ENCODE assay signal across 8 cellular contexts in genomic region chr1:225428066-225428878, GRCh38. TPM values are rescaled to one million over a fixed set of nuclear protein-coding genes. Genes with fewer than 3 reads are reported as not detected.
DNase-seq lines count a peak whose midpoint lies in the region; ATAC-seq, FAIRE-seq and TF ChIP-seq lines count a peak whose summit lies in the region.

No MANE protein-coding gene starts in this region.

- under 1% methylated on average over 69 of the region's 81 CpGs for WGBS in prostate gland

- peaks cover 5% of the 10 kb centered on the region for H3K4me1 ChIP-seq in prostate gland (replicated peaks)

- H3K27ac ChIP-seq in prostate gland = peak overlapping the region; percentile 89 to 92

- intact Hi-C loops in left cardiac atrium (cut with DNase I) (no loop called here), prostate gland (cut with DNase I) (loop anchor here (10.0 kb wide), 1 partner anchor 637 kb away; the partner anchor contains the start of gene H3-3A)

- no peak for TF ChIP-seq CTCF in prostate gland (IDR thresholded peaks at IDR 0.05)

- peak; percentile 92 for ATAC-seq in HG02759 (IDR thresholded peaks at IDR 0.05; ENCODE audit: unreplicated experiment)
- ATAC-seq in T-cell (replicated peaks in 1 of 4) = peak; percentile 90 to 95 (median 92)
- peak; percentile 95 to 97 for ATAC-seq in left cardiac atrium

- H3K4me1 Mint-ChIP-seq in T-cell = peaks cover 38 to 44% (median 43%) of the 10 kb centered on the region in 3 donors

- H3K27me3 ChIP-seq in prostate gland (replicated peaks; ENCODE audit: insufficient read depth) = no peaks in the 10 kb centered on the region

- H3K4me3 Mint-ChIP-seq in T-cell = peak overlapping the region; percentile 87 to 92 (median 90)

- DNase-seq in GM12892 (ENCODE audit: insufficient read length) = peak; percentile 89
- DNase-seq in NCI-H128 (lab: John Stamatoyannopoulos, UW; ENCODE audit: unreplicated experiment) = peak; percentile 95
- DNase-seq in T-cell = peak; percentile 84 to 93 (median 88)
- DNase-seq in amniotic epithelial cell (ENCODE audit: low read depth) = peak; percentile 83
- peak; percentile 91 for DNase-seq in left cardiac atrium
- DNase-seq in prostate gland (ENCODE audit: low spot score) = peak; percentile 93
- DNase-seq in ureter (ENCODE audit: low spot score) = peak; percentile 95

- CTCF ChIA-PET in T-cell (lab: Charles Lee) = interaction anchor here (0.5 to 5.3 kb wide), 11 partner anchors 13 to 980 kb away, joined by 3 to 43 read pairs (median 4); partner anchors contain the start of gene PARP1 (in 1 of the 2)

- no peaks in the 10 kb centered on the region for H3K9me3 ChIP-seq in prostate gland

- H3K4me3 ChIP-seq in prostate gland = peak overlapping the region; percentile 80 to 91

- peak; percentile 64; the same call in 1 of the 2 replicates for TF ChIP-seq POLR2A in GM12892 (IDR thresholded peaks at IDR 0.05; ENCODE audit: low read depth, low read length)
- TF ChIP-seq POLR2A in prostate gland (IDR thresholded peaks at IDR 0.05) = peak; percentile 82

- POLR2A ChIA-PET in T-cell (lab: Charles Lee) = interaction anchor here (0.6 to 1.5 kb wide), 9 partner anchors 12 to 573 kb away, joined by 3 to 17 read pairs (median 3); no protein-coding TSS in a partner anchor

- H3K9me3 Mint-ChIP-seq in T-cell = no peaks in the 10 kb centered on the region

- H3K36me3 ChIP-seq in prostate gland = no peaks in the 10 kb centered on the region

- no peaks in the 10 kb centered on the region for H3K27me3 Mint-ChIP-seq in T-cell

- H3K27ac Mint-ChIP-seq in T-cell = peak overlapping the region; percentile 86 to 91

- H3K36me3 Mint-ChIP-seq in T-cell = no peaks in the 10 kb centered on the region

- FAIRE-seq in GM12892 (lab: Jason Lieb, UNC) = peak; percentile 21

RNA-seq across cellular contexts. Expression of gene LBR, which starts 0.4 kb away (rescaled TPM):
- polyA plus RNA-seq in GM12892 (2012; ENCODE audit: missing spikeins) = 45.5 TPM
- 100 to 1,000 TPM; 105 to 142 (median 118) TPM for total RNA-seq in T-cell
- total RNA-seq in left cardiac atrium = 10 to 100 TPM; 18.2 to 21.1 TPM
- 10 to 100 TPM; 28.7 to 36.4 TPM for total RNA-seq in prostate gland
- total RNA-seq in ureter = 81.0 TPM

Comparison
In these comparisons a context has a peak if more than half of its experiments do, and no peak if none do; other contexts are left out.
1. Peak in every context shown above with its lines: DNase-seq, ATAC-seq, H3K4me3 ChIP-seq and H3K27ac ChIP-seq.